17 cellular contexts compared by ENCODE assay signal in the genomic region with DNA sequence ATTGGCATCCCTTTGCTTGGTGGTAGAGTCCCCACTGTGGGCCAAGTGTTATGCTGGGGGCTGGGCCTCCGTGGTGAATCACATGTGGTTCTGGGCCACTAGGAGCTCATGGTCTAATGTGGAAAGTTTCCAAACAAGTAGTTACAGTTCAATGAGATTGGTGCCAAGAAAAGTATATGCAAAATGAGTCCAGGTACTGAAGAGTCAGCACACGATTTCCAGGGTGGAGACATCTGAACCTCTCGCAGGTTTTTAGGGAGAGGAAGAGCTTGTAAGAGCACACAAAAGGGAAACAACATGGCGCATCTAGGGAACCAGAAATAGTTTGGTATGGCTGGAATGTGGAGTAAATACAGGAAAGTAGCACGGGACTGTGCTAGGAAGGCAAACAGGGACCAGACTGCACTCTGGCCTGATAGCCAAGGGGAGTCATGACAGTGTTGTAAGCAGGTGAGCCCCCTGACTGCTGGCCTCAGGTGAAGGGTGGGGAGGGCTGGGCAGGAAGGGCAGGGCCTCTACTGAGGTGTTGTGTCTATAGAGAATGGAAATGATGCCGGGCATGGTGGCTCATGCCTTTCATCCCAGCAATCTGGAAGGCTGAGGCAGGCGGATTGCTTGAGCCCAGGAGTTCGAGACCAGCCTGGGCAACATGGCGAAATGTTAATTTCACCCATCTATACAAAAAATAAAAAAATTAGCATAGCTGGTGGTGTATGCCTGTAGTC. TPM values are rescaled to one million over a fixed set of nuclear protein-coding genes. Genes with fewer than 3 reads are reported as not detected.
A peak's percentile ranks its signal among the peaks of the same experiment; 100 is the strongest.
DNase-seq lines count a peak whose midpoint lies in the region; ATAC-seq and TF ChIP-seq lines count a peak whose summit lies in the region.
"Had no signal": no experiment of that assay in that cellular context is flagged by ENCODE, and none has a peak within 500 bp of the region (broad histone marks: within the 10 kb centered on the region; RNA-seq: fewer than 3 reads in every experiment).

No MANE protein-coding gene starts in this region.

- TF ChIP-seq EP300 in tibial nerve (IDR thresholded peaks at IDR 0.05): no peak

- DNase-seq in MCF 10A (ENCODE audit: unreplicated experiment): peak; percentile 37
- no peak for DNase-seq in breast epithelium (ENCODE audit: low spot score in 2 of 2)
- DNase-seq in endodermal cell: no peak
- peak in 1 of 2 donors; percentile 18 for DNase-seq in left lung
- no peak for DNase-seq in tibial nerve (ENCODE audit: low spot score in 2 of 2)
- DNase-seq in NCI-H510A (lab: John Stamatoyannopoulos, UW): no peak
- DNase-seq in GDM1 (lab: John Stamatoyannopoulos, UW): no peak
- DNase-seq: 8988T; activated effector memory CD4-positive, alpha-beta T cell treated with anti-CD3 and anti-CD28 coated beads, Interleukin-2, amount 50 U/mL, for 16 hours; left colon; NCI-H2107; transverse colon had no signal

- POLR2A ChIA-PET in MCF 10A (lab: Yijun Ruan, JAX): interaction anchor here (0.6 to 3.0 kb wide), 8 partner anchors 12 to 159 kb away, joined by 3 to 16 read pairs (median 4); a partner anchor contains a TSS

- no peak overlapping the region for H3K9ac ChIP-seq in endodermal cell (ENCODE audit: extremely low read depth, low read length, poor library complexity, severe bottlenecking)
- H3K9ac ChIP-seq: parathyroid adenoma had no signal

- H3K27me3 Mint-ChIP-seq in MCF 10A (ENCODE audit: insufficient read depth, unreplicated experiment) (no peaks in the 10 kb centered on the region), endodermal cell (ENCODE audit: insufficient read depth) (no peaks in the 10 kb centered on the region)

- TF ChIP-seq POLR2A in breast epithelium (IDR thresholded peaks at IDR 0.05) (no peak), tibial nerve (IDR thresholded peaks at IDR 0.05) (no peak)

- H3K27me3 ChIP-seq in breast epithelium (no peaks in the 10 kb centered on the region), endodermal cell (ENCODE audit: control insufficient read depth, insufficient read depth, low read length, poor library complexity, severe bottlenecking) (no peaks in the 10 kb centered on the region), left lung (no peaks in the 10 kb centered on the region), tibial nerve (no peaks in the 10 kb centered on the region)
- H3K27me3 ChIP-seq: transverse colon had no signal

- H3K4me1 Mint-ChIP-seq in MCF 10A (ENCODE audit: insufficient read depth, unreplicated experiment) (peaks cover 6% of the 10 kb centered on the region), endodermal cell (no peaks in the 10 kb centered on the region)

- intact Hi-C loops in MCF 10A (cut with micrococcal nuclease) (loop anchor here (1.0 kb wide), 4 partner anchors 60 to 359 kb away; a partner anchor contains a TSS), breast epithelium (cut with DNase I; ENCODE audit: low total_unique reads) (no loop called here), left lung (cut with DNase I) (loop anchor here in 1 of 2 donors (10.0 kb wide), 2 partner anchors 81 to 141 kb away; a partner anchor contains a TSS)

- H3K4me3 ChIP-seq in breast epithelium (no peak overlapping the region), endodermal cell (ENCODE audit: low read length) (no peak overlapping the region), left lung (no peak overlapping the region), tibial nerve (no peak overlapping the region)
- H3K4me3 ChIP-seq: smooth muscle cell, transverse colon had no signal

- H3K27ac Mint-ChIP-seq in MCF 10A (ENCODE audit: low read depth, unreplicated experiment): peak overlapping the region; percentile 31
- peak overlapping the region; percentile 76 for H3K27ac Mint-ChIP-seq in endodermal cell

- H3K36me3 ChIP-seq in breast epithelium: no peaks in the 10 kb centered on the region
- peaks cover 44% of the 10 kb centered on the region for H3K36me3 ChIP-seq in endodermal cell (ENCODE audit: control insufficient read depth, insufficient read depth, low read length)
- H3K36me3 ChIP-seq in left lung: peaks cover 0 to 75% of the 10 kb centered on the region in 2 donors
- peaks cover 0 to 73% (median 5%) of the 10 kb centered on the region in 3 donors for H3K36me3 ChIP-seq in tibial nerve

- H3K36me3 Mint-ChIP-seq in MCF 10A (ENCODE audit: insufficient read depth, unreplicated experiment) (peaks cover 63% of the 10 kb centered on the region), endodermal cell (ENCODE audit: low read depth) (peaks cover 58% of the 10 kb centered on the region)

- CTCF ChIA-PET in MCF 10A (lab: Yijun Ruan, JAX): interaction anchor here (0.6 to 2.3 kb wide), 21 partner anchors 9 to 516 kb away, joined by 3 to 20 read pairs (median 4); a partner anchor contains a TSS

- H3K9me3 Mint-ChIP-seq in MCF 10A (ENCODE audit: unreplicated experiment) (no peaks in the 10 kb centered on the region), endodermal cell (no peaks in the 10 kb centered on the region)

- no TSS peak for BruUV-seq in MCF 10A (replicated peaks; lab: Mats Ljungman, UMichigan)

- peak overlapping the region in 1 of 2 donors; percentile 41 for H3K27ac ChIP-seq in breast epithelium
- H3K27ac ChIP-seq in endodermal cell (ENCODE audit: low read depth, low read length): no peak overlapping the region
- H3K27ac ChIP-seq in left lung: no peak overlapping the region
- H3K27ac ChIP-seq in tibial nerve: peak overlapping the region in 3 of 4 donors; percentile 51 to 80 (median 77)
- H3K27ac ChIP-seq: parathyroid adenoma, transverse colon had no signal

- ATAC-seq in left lung (peak; percentile 27), HG03025 (IDR thresholded peaks at IDR 0.05; ENCODE audit: low FRiP score, unreplicated experiment) (no peak)

- WGBS in endodermal cell (ENCODE audit: insufficient coverage in 1 of 2, insufficient read length in 1 of 2), 2 experiments: 91 to 93% methylated on average over 6 to 9 of the region's 9 CpGs
- WGBS in tibial nerve, 2 donors: 69 to 72% methylated on average over 9 of the region's 9 CpGs

- H3K9me3 ChIP-seq in breast epithelium (no peaks in the 10 kb centered on the region), endodermal cell (ENCODE audit: control insufficient read depth, low read length) (no peaks in the 10 kb centered on the region), left lung (no peaks in the 10 kb centered on the region), tibial nerve (no peaks in the 10 kb centered on the region)
- H3K9me3 ChIP-seq: transverse colon had no signal

- H3K4me1 ChIP-seq in breast epithelium: no peaks in the 10 kb centered on the region
- H3K4me1 ChIP-seq in endodermal cell (ENCODE audit: control insufficient read depth, insufficient read depth, low read length): peaks cover 4% of the 10 kb centered on the region
- H3K4me1 ChIP-seq in left lung: peaks cover 0 to 3% of the 10 kb centered on the region in 2 donors
- peaks cover 0 to 59% (median 21%) of the 10 kb centered on the region in 4 donors for H3K4me1 ChIP-seq in tibial nerve
- H3K4me1 ChIP-seq: parathyroid adenoma had no signal

- TF ChIP-seq CTCF in MCF 10A (IDR thresholded peaks at IDR 0.05; ENCODE audit: unreplicated experiment): no peak
- TF ChIP-seq CTCF in breast epithelium (IDR thresholded peaks at IDR 0.05): no peak
- TF ChIP-seq CTCF in endodermal cell (conservative IDR thresholded peaks at IDR 0.05): no peak
- no peak for TF ChIP-seq CTCF in left lung (IDR thresholded peaks at IDR 0.05)
- no peak for TF ChIP-seq CTCF in tibial nerve (IDR thresholded peaks at IDR 0.05)

- H3K4me3 Mint-ChIP-seq in MCF 10A (ENCODE audit: unreplicated experiment): no peak overlapping the region
- H3K4me3 Mint-ChIP-seq in endodermal cell: no peak overlapping the region

RNA-seq across cellular contexts. Expression of a gene that starts 12.6 kb away (rescaled TPM):
- total RNA-seq in MCF 10A (2022) (87.5 and 97.6 TPM in 2 replicates), breast epithelium (10 to 100 TPM; 66.7 to 93.7 (median 82.4) TPM), endodermal cell (100 to 1,000 TPM in 1 of 2 donors, 10 to 100 TPM in 1; 98.0 to 105 TPM), left lung (10 to 100 TPM; 58.3 to 64.9 TPM), tibial nerve (100 to 1,000 TPM in 3 of 4 donors, 10 to 100 TPM in 1; 54.7 to 181 (median 120) TPM)
- 122 TPM for polyA plus RNA-seq in endodermal cell (2013, experiment 1 of 2)
- polyA plus RNA-seq in endodermal cell (2013, experiment 2 of 2): 100 TPM

RNA-seq across cellular contexts. Expression of a gene that starts 12.7 kb away (rescaled TPM):
- total RNA-seq in MCF 10A (2022) (not detected in 2 replicates), breast epithelium (under 1 TPM in 1 of 3 donors, not detected in 2; 0.64 TPM), endodermal cell (under 1 TPM; 0.29 to 0.44 TPM), left lung (under 1 TPM; 0.26 to 0.65 TPM), tibial nerve (under 1 TPM in 1 of 4 donors, not detected in 3; 0.21 TPM)
- polyA plus RNA-seq in endodermal cell (2013, experiment 1 of 2): 1.4 TPM
- 1.1 TPM for polyA plus RNA-seq in endodermal cell (2013, experiment 2 of 2)
- total RNA-seq: left colon, transverse colon had no signal

RNA-seq across cellular contexts. Expression of a gene that starts 18.3 kb away (rescaled TPM):
- total RNA-seq in MCF 10A (2022): not detected in 2 replicates
- 100 to 1,000 TPM in 1 of 3 donors, 10 to 100 TPM in 1, under 1 TPM in 1; 0.16 to 101 (median 24.9) TPM for total RNA-seq in breast epithelium
- total RNA-seq in endodermal cell: 10 to 100 TPM; 11.2 to 13.4 TPM
- 45.9 TPM for polyA plus RNA-seq in endodermal cell (2013, experiment 1 of 2)
- 42.6 TPM for polyA plus RNA-seq in endodermal cell (2013, experiment 2 of 2)
- total RNA-seq in left lung: not detected
- 10 to 100 TPM; 59.9 to 94.0 (median 84.2) TPM for total RNA-seq in tibial nerve
- total RNA-seq: fibroblast of lung, smooth muscle cell had no signal
- polyA plus RNA-seq: BJ, fibroblast of lung, smooth muscle cell had no signal

Comparison
In these comparisons a context has a peak if more than half of its experiments do, and no peak if none do; other contexts are left out.
1. H3K27ac ChIP-seq: peak in tibial nerve (3 of 4); none in endodermal cell (single experiment) and left lung (0 of 2).